21 cellular contexts compared by ENCODE assay signal in the genomic region with DNA sequence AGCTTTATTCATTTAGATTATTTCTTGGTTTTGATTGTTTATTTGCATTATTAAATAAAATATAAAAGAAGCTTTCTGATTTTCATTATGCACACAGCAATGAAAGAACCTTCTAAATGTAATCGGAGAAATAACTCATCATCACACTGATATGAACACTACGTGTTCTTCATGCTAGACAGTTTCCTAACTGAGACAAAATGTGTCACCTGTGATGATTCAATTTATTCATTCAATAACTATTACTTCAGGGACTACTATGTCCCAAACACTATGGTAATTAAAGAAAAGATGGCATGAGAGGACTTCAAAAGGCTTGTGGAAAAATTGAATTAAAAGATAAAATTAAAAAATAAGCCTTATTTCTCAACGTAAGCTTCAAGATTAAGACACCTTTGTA.
"Had no signal": no experiment of that assay in that cellular context is flagged by ENCODE, and none has a peak within 500 bp of the region (broad histone marks: within the 10 kb centered on the region; RNA-seq: fewer than 3 reads in every experiment).

No MANE protein-coding gene starts in this region.

- H3K27me3 Mint-ChIP-seq: dendritic cell treated with granulocyte-macrophage colony-stimulating factor and Interleukin-4, amounts not matched to agents 40 ng/mL and 50 ng/mL, for 4 days; naive thymus-derived CD8-positive, alpha-beta T cell; stimulated activated memory B cell treated with anti-CD40 and anti-IgM and Interleukin-4, amounts not matched to agents 10 μg/mL and 1 μg/mL and 100 μg/mL, for 72 hours; stimulated activated naive CD8-positive, alpha-beta T cell treated with anti-CD3 and anti-CD28 coated beads, Interleukin-15, Interleukin-2, amounts not matched to agents 100 ng/mL and 50 ng/mL, for 24 hours had no signal

- H3K4me3 Mint-ChIP-seq: dendritic cell treated with granulocyte-macrophage colony-stimulating factor and Interleukin-4, amounts not matched to agents 40 ng/mL and 50 ng/mL, for 4 days; endodermal cell; naive thymus-derived CD8-positive, alpha-beta T cell; nephron progenitor cell; stimulated activated memory B cell treated with anti-CD40 and anti-IgM and Interleukin-4, amounts not matched to agents 10 μg/mL and 1 μg/mL and 100 μg/mL, for 72 hours had no signal

- H3K4me1 Mint-ChIP-seq: endodermal cell; nephron progenitor cell; stimulated activated memory B cell treated with anti-CD40 and anti-IgM and Interleukin-4, amounts not matched to agents 10 μg/mL and 1 μg/mL and 100 μg/mL, for 72 hours had no signal

- H3K36me3 Mint-ChIP-seq: stimulated activated memory B cell treated with anti-CD40 and anti-IgM and Interleukin-4, amounts not matched to agents 10 μg/mL and 1 μg/mL and 100 μg/mL, for 72 hours had no signal

- DNase-seq: effector CD8-positive, alpha-beta T cell; endodermal cell; gastrocnemius medialis; head of caudate nucleus; left ventricle myocardium superior; lower lobe of right lung; naive thymus-derived CD8-positive, alpha-beta T cell; nephron progenitor cell; nucleus accumbens; ovary; posterior cingulate gyrus; psoas muscle; right cardiac atrium; sigmoid colon; transverse colon; upper lobe of right lung; uterus had no signal

- H3K27ac Mint-ChIP-seq: dendritic cell treated with granulocyte-macrophage colony-stimulating factor and Interleukin-4, amounts not matched to agents 40 ng/mL and 50 ng/mL, for 4 days; endodermal cell; nephron progenitor cell; stimulated activated memory B cell treated with anti-CD40 and anti-IgM and Interleukin-4, amounts not matched to agents 10 μg/mL and 1 μg/mL and 100 μg/mL, for 72 hours had no signal

- ATAC-seq: esophagus mucosa; gastrocnemius medialis; left ventricle myocardium superior; lower lobe of right lung; naive thymus-derived CD8-positive, alpha-beta T cell; psoas muscle; right cardiac atrium; upper lobe of right lung had no signal
